8 cellular contexts compared by ENCODE assay signal in genomic region chr3:19215427-19215826, GRCh38.
"Had no signal": no experiment of that assay in that cellular context is flagged by ENCODE, and none has a peak within 500 bp of the region (broad histone marks: within the 10 kb centered on the region; RNA-seq: fewer than 3 reads in every experiment).

No MANE protein-coding gene starts in this region.

- FAIRE-seq: H1, H54, HTR-8/SVneo, K562 had no signal

- DNase-seq: H9, HCEC 1CT, IMR-90 had no signal

- H3K4me2 ChIP-seq: GM23338 had no signal

- H3K9me3 Mint-ChIP-seq: GM23338, H9 had no signal

- H3K4me3 ChIP-seq: GM23338, K562 had no signal

- H2AFZ ChIP-seq: GM23338 had no signal

- H3K4me3 Mint-ChIP-seq: GM23338, H9 had no signal

- ATAC-seq: GM23338, K562 had no signal

- H3K27ac Mint-ChIP-seq: GM23338, H9 had no signal
